In genomic region chr2:239178954-239179353, GRCh38 we compare ENCODE assay signal across 17 cellular contexts.
"Had no signal": no experiment of that assay in that cellular context is flagged by ENCODE, and none has a peak within 500 bp of the region (broad histone marks: within the 10 kb centered on the region; RNA-seq: fewer than 3 reads in every experiment).

No MANE protein-coding gene starts in this region.

- FAIRE-seq: endometrium had no signal

- H3K4me2 ChIP-seq: smooth muscle cell had no signal

- DNase-seq: activated CD4-positive, alpha-beta memory T cell treated with anti-CD3 and anti-CD28 coated beads for 36 hours; amygdala; brain microvascular endothelial cell; cerebellar nuclear complex; dermis blood vessel endothelial cell; hypothalamus; SIG-M5; stimulated activated CD4-positive, alpha-beta T cell treated with anti-CD3 and anti-CD28 coated beads, Interleukin-1b, Interleukin-23, amount 100 ng/mL, for 48 hours; stimulated activated naive B cell treated with anti-CD40 and anti-IgM and Interleukin-4, amounts not matched to agents 10 μg/mL and 1 μg/mL and 100 μg/mL, for 72 hours had no signal

- H3K27me3 Mint-ChIP-seq: activated CD4-positive, alpha-beta memory T cell treated with anti-CD3 and anti-CD28 coated beads for 36 hours; natural killer cell treated with Interleukin-12 subunit alpha and Interleukin-12 subunit beta and Interleukin-15 and Interleukin-18, amount 100 ng/mL, for 72 hours; stimulated activated naive B cell treated with anti-CD40 and anti-IgM and Interleukin-4, amounts not matched to agents 10 μg/mL and 1 μg/mL and 100 μg/mL, for 72 hours had no signal

- H3K27me3 ChIP-seq: brain microvascular endothelial cell, upper lobe of left lung had no signal

- H3K4me3 Mint-ChIP-seq: activated CD4-positive, alpha-beta memory T cell treated with anti-CD3 and anti-CD28 coated beads for 36 hours; activated T-helper 1 cell treated with anti-CD3 and anti-CD28 coated beads, Interleukin-12 subunit alpha, Interleukin-12 subunit beta, Interleukin-2, Interleukin-4 antibody, amounts not matched to agents 30 ng/mL and 10 ng/mL and 1 ng/mL, durations not matched to agents 14 hours and 24 hours and 36 hours; natural killer cell treated with Interleukin-12 subunit alpha and Interleukin-12 subunit beta and Interleukin-15 and Interleukin-18, amount 100 ng/mL, for 72 hours; stimulated activated naive B cell treated with anti-CD40 and anti-IgM and Interleukin-4, amounts not matched to agents 10 μg/mL and 1 μg/mL and 100 μg/mL, for 72 hours; T-helper 2 cell treated with Interferon-gamma antibody and Interleukin-4, amounts not matched to agents 5 μg/mL and 100 μg/mL, for 36 hours had no signal

- H3K36me3 ChIP-seq: brain microvascular endothelial cell had no signal

- ATAC-seq: activated naive CD4-positive, alpha-beta T cell treated with anti-CD3 and anti-CD28 coated beads, Interleukin-2, amount 50 U/mL, for 72 hours; esophagus mucosa; natural killer cell treated with Interleukin-12 subunit alpha and Interleukin-12 subunit beta and Interleukin-15 and Interleukin-18, amount 100 ng/mL, for 72 hours; stimulated activated naive B cell treated with anti-CD40 and anti-IgM and Interleukin-4, amounts not matched to agents 10 μg/mL and 1 μg/mL and 100 μg/mL, for 72 hours had no signal

- H3K4me3 ChIP-seq: smooth muscle cell, upper lobe of left lung had no signal

- H3K27ac ChIP-seq: brain microvascular endothelial cell, upper lobe of left lung had no signal

- H3K9me3 Mint-ChIP-seq: natural killer cell treated with Interleukin-12 subunit alpha and Interleukin-12 subunit beta and Interleukin-15 and Interleukin-18, amount 100 ng/mL, for 72 hours had no signal

- H3K27ac Mint-ChIP-seq: activated CD4-positive, alpha-beta memory T cell treated with anti-CD3 and anti-CD28 coated beads for 36 hours; activated T-helper 1 cell treated with anti-CD3 and anti-CD28 coated beads, Interleukin-12 subunit alpha, Interleukin-12 subunit beta, Interleukin-2, Interleukin-4 antibody, amounts not matched to agents 30 ng/mL and 10 ng/mL and 1 ng/mL, durations not matched to agents 14 hours and 24 hours and 36 hours; natural killer cell treated with Interleukin-12 subunit alpha and Interleukin-12 subunit beta and Interleukin-15 and Interleukin-18, amount 100 ng/mL, for 72 hours; T-helper 2 cell treated with Interferon-gamma antibody and Interleukin-4, amounts not matched to agents 5 μg/mL and 100 μg/mL, for 36 hours had no signal

- H3K4me1 ChIP-seq: upper lobe of left lung had no signal
